Comparison of ENCODE assay signal across 21 cellular contexts in genomic region chr16:66403531-66404145, GRCh38. TPM values are rescaled to one million over a fixed set of nuclear protein-coding genes. Genes with fewer than 3 reads are reported as not detected.
DNase-seq lines count a peak whose midpoint lies in the region; ATAC-seq, FAIRE-seq and TF ChIP-seq lines count a peak whose summit lies in the region.
"Had no signal": no experiment of that assay in that cellular context is flagged by ENCODE, and none has a peak within 500 bp of the region (broad histone marks: within the 10 kb centered on the region; RNA-seq: fewer than 3 reads in every experiment).

No MANE protein-coding gene starts in this region.

- H3K27ac Mint-ChIP-seq in endodermal cell, result no peak overlapping the region
- no peak overlapping the region for H3K27ac Mint-ChIP-seq in osteocyte (ENCODE audit: unreplicated experiment)
- H3K27ac Mint-ChIP-seq: CD8-positive, alpha-beta T cell had no signal

- no peaks in the 10 kb centered on the region for H3K36me3 ChIP-seq in HepG2 (replicated peaks in 1 of 2; ENCODE audit: control insufficient read depth in 1 of 2, insufficient read depth in 2 of 2, low read length in 2 of 2)
- H3K36me3 ChIP-seq in right lobe of liver, result no peaks in the 10 kb centered on the region
- no peaks in the 10 kb centered on the region for H3K36me3 ChIP-seq in endodermal cell (ENCODE audit: control insufficient read depth, insufficient read depth, low read length)

- H3K4me1 Mint-ChIP-seq in endodermal cell, result peaks cover 8% of the 10 kb centered on the region
- H3K4me1 Mint-ChIP-seq in osteocyte (ENCODE audit: unreplicated experiment), result peaks cover 22% of the 10 kb centered on the region

- in situ Hi-C loops in HepG2 (cut with HindIII; ENCODE audit: extremely low pct_ligation_motif_present, low pct_unique_long_range_greater_than_20kb), result loop anchor here (25.0 kb wide), 1 partner anchor 459 kb away; no protein-coding TSS in a partner anchor

- DNase-seq in HepG2 (ENCODE audit: low spot score) (no peak), right lobe of liver (no peak), endodermal cell (peak; percentile 23), islet precursor cell (peak; percentile 51), osteocyte (ENCODE audit: extremely low spot score, unreplicated experiment) (peak; percentile 67), GM12891 (ENCODE audit: insufficient read length, low spot score) (no peak)
- no peak for DNase-seq in central memory CD4-positive, alpha-beta T cell
- DNase-seq: C1 segment of cervical spinal cord; Caco-2; CD8-positive, alpha-beta T cell; DMS153; DND-41; GM23248; H9 had no signal

- H3K27me3 ChIP-seq in HepG2 (ENCODE audit: control insufficient read depth in 1 of 2, insufficient read depth in 2 of 2, low read length in 2 of 2) (no peaks in the 10 kb centered on the region), right lobe of liver (no peaks in the 10 kb centered on the region), endodermal cell (ENCODE audit: control insufficient read depth, insufficient read depth, low read length, poor library complexity, severe bottlenecking) (no peaks in the 10 kb centered on the region)

- WGBS in HepG2 (ENCODE audit: low lambda C conversion rate), result 31% methylated on average over 5 of the region's 5 CpGs
- 30% methylated on average over 2 of the region's 5 CpGs for WGBS in right lobe of liver (ENCODE audit: insufficient coverage, low coverage, low lambda C conversion rate, missing lambda C conversion rate)
- WGBS in endodermal cell (ENCODE audit: insufficient coverage in 1 of 2, insufficient read length in 1 of 2), 2 experiments, result 86 to 87% methylated on average over 3 to 5 of the region's 5 CpGs

- no peaks in the 10 kb centered on the region for H4K20me1 ChIP-seq in HepG2 (ENCODE audit: insufficient read depth, low read length)

- no TSS peak for BruUV-seq in HepG2 (replicated peaks; lab: Mats Ljungman, UMichigan)

- TF ChIP-seq EP300 in HepG2 (IDR thresholded peaks at IDR 0.05; ENCODE audit: low read depth in 2 of 2, low read length in 2 of 2), result no peak; a peak in 1 of 4 replicates
- no peak for TF ChIP-seq EP300 in HepG2 (CRISPR knock-in tag; IDR thresholded peaks at IDR 0.05; ENCODE audit: borderline replicate concordance)

- H3K4me1 ChIP-seq in HepG2 (ENCODE audit: insufficient read depth, low read length), result peaks cover 32% of the 10 kb centered on the region
- peaks cover 0 to 7% (median 3%) of the 10 kb centered on the region in 4 donors for H3K4me1 ChIP-seq in right lobe of liver
- no peaks in the 10 kb centered on the region for H3K4me1 ChIP-seq in endodermal cell (ENCODE audit: control insufficient read depth, insufficient read depth, low read length)

- H3K9me3 ChIP-seq in HepG2 (ENCODE audit: low read length) (no peaks in the 10 kb centered on the region), right lobe of liver (no peaks in the 10 kb centered on the region), endodermal cell (ENCODE audit: control insufficient read depth, low read length) (peaks cover 8% of the 10 kb centered on the region)

- TF ChIP-seq POLR2A in HepG2 (IDR thresholded peaks at IDR 0.05; ENCODE audit: insufficient read depth in 1 of 2, low read depth in 2 of 2, low read length in 2 of 2) (no peak), right lobe of liver (IDR thresholded peaks at IDR 0.05) (no peak), GM12891 (IDR thresholded peaks at IDR 0.05; ENCODE audit: low read depth, low read length) (no peak)

- H3K4me3 Mint-ChIP-seq in endodermal cell, result no peak overlapping the region
- H3K4me3 Mint-ChIP-seq in osteocyte (ENCODE audit: unreplicated experiment), result no peak overlapping the region
- H3K4me3 Mint-ChIP-seq: CD8-positive, alpha-beta T cell; H9 had no signal

- intact Hi-C loops in HepG2 (cut with micrococcal nuclease; ENCODE audit: unreplicated experiment) (no loop called here), right lobe of liver (cut with DNase I) (loop anchor here (10.0 kb wide), 2 partner anchors 461 to 471 kb away; no protein-coding TSS in a partner anchor)

- peaks cover 29% of the 10 kb centered on the region for H3K27me3 Mint-ChIP-seq in endodermal cell (ENCODE audit: insufficient read depth)
- H3K27me3 Mint-ChIP-seq in osteocyte (ENCODE audit: unreplicated experiment), result peaks cover 18% of the 10 kb centered on the region

- FAIRE-seq in HepG2 (lab: Jason Lieb, UNC), result no peak
- FAIRE-seq in GM12891 (lab: Jason Lieb, UNC), result no peak
- FAIRE-seq: G401.6, GM19239 had no signal

- CTCF ChIA-PET in HepG2 (lab: Yijun Ruan, JAX; ENCODE audit: low intra/inter-chr PET ratio, low total read pairs), result interaction anchor here (6.5 kb wide), 1 partner anchor 78 kb away, joined by 121 read pairs; no protein-coding TSS in a partner anchor

- no peaks in the 10 kb centered on the region for H3K79me2 ChIP-seq in HepG2 (ENCODE audit: insufficient read depth, low read length)

- no peak overlapping the region for H3K9ac ChIP-seq in HepG2 (ENCODE audit: insufficient read depth, low read depth, low read length)
- no peak overlapping the region for H3K9ac ChIP-seq in endodermal cell (ENCODE audit: extremely low read depth, low read length, poor library complexity, severe bottlenecking)
- H3K9ac ChIP-seq: GM23248 had no signal

- POLR2A ChIA-PET in HepG2 (lab: Yijun Ruan, JAX), result no interaction called here

- TF ChIP-seq RAD21 in HepG2 (CRISPR knock-in tag; IDR thresholded peaks at IDR 0.05), result no peak

- no peaks in the 10 kb centered on the region for H3K36me3 Mint-ChIP-seq in endodermal cell (ENCODE audit: low read depth)
- H3K36me3 Mint-ChIP-seq in osteocyte (ENCODE audit: unreplicated experiment), result no peaks in the 10 kb centered on the region
- H3K36me3 Mint-ChIP-seq: CD8-positive, alpha-beta T cell had no signal

- H3K27ac ChIP-seq in HepG2 (ENCODE audit: extremely low read length, insufficient read depth, low read length) (no peak overlapping the region), right lobe of liver (no peak overlapping the region), endodermal cell (ENCODE audit: low read depth, low read length) (no peak overlapping the region)
- H3K27ac ChIP-seq: GM23248 had no signal

- no peak overlapping the region for H3K4me3 ChIP-seq in HepG2 (replicated peaks in 1 of 3; ENCODE audit: insufficient read depth in 1 of 3, low read depth in 2 of 3, low read length in 3 of 3)
- no peak overlapping the region for H3K4me3 ChIP-seq in right lobe of liver
- H3K4me3 ChIP-seq in endodermal cell (ENCODE audit: low read length), result no peak overlapping the region
- H3K4me3 ChIP-seq: GM23248 had no signal

- ATAC-seq in HepG2 (no peak), right lobe of liver (no peak)
- ATAC-seq: CD8-positive, alpha-beta T cell; HCT116 had no signal

- H3K4me2 ChIP-seq in HepG2 (ENCODE audit: low read depth, low read length), result peak overlapping the region; percentile 36; the same call in 1 of the 2 replicates

- H3K9me3 Mint-ChIP-seq in endodermal cell (peaks cover 14% of the 10 kb centered on the region), osteocyte (ENCODE audit: unreplicated experiment) (peaks cover 6% of the 10 kb centered on the region)
- H3K9me3 Mint-ChIP-seq: CD8-positive, alpha-beta T cell had no signal

- no peak for TF ChIP-seq CTCF in HepG2 (CRISPR knock-in tag; IDR thresholded peaks at IDR 0.05)
- no peak for TF ChIP-seq CTCF in right lobe of liver (IDR thresholded peaks at IDR 0.05)
- TF ChIP-seq CTCF in endodermal cell (conservative IDR thresholded peaks at IDR 0.05), result no peak
- no peak for TF ChIP-seq CTCF in osteocyte (IDR thresholded peaks at IDR 0.05)

- no peak overlapping the region for H2AFZ ChIP-seq in HepG2 (ENCODE audit: low read length)
- H2AFZ ChIP-seq: GM23248 had no signal

RNA-seq across cellular contexts. Expression of gene BEAN1, which starts 23.5 kb away (rescaled TPM):
- 0.29 and 0.53 TPM in 2 replicates for total RNA-seq in HepG2 (2016; rRNA removed; fragmentation: Illumina TruSeq; extraction: Trizol)
- total RNA-seq in HepG2 (2016; cell fraction: cytosol; rRNA removed; fragmentation: Illumina TruSeq; extraction: Trizol; ENCODE audit: low read depth), result 1.9 TPM in 2 replicates
- 0.25 and 0.54 TPM in 2 replicates for total RNA-seq in HepG2 (2016; cell fraction: insoluble cytoplasmic fraction; rRNA removed; fragmentation: Illumina TruSeq; extraction: Trizol)
- total RNA-seq in HepG2 (2016; cell fraction: membrane; rRNA removed; fragmentation: Illumina TruSeq; extraction: Trizol), result 0.56 and 1.5 TPM in 2 replicates
- 0.65 TPM in 1 of 2 replicates, not detected in the other for total RNA-seq in HepG2 (2016; cell fraction: nucleus; rRNA removed; fragmentation: Illumina TruSeq; extraction: Trizol)
- 1.4 and 3.9 TPM in 2 replicates for polyA plus RNA-seq in HepG2 (2011; rRNA removed)
- polyA plus RNA-seq in HepG2 (2011; cell fraction: cytosol; rRNA removed), result 2.0 and 2.5 TPM in 2 replicates
- 3.4 and 5.2 TPM in 2 replicates for polyA plus RNA-seq in HepG2 (2011; cell fraction: nucleus; rRNA removed)
- 1.6 and 4.4 TPM in 2 replicates for polyA plus RNA-seq in HepG2 (2012)
- 2.9 and 4.2 TPM in 2 replicates for polyA plus RNA-seq in HepG2 (2016; cell fraction: cytosol; fragmentation: Illumina TruSeq; extraction: Trizol; ENCODE audit: low read depth)
- polyA plus RNA-seq in HepG2 (2016; cell fraction: insoluble cytoplasmic fraction; fragmentation: Illumina TruSeq; extraction: Trizol; ENCODE audit: low read depth), result 0.10 TPM in 1 of 2 replicates, not detected in the other
- polyA plus RNA-seq in HepG2 (2016; cell fraction: membrane; fragmentation: Illumina TruSeq; extraction: Trizol; ENCODE audit: low read depth), result 2.4 and 2.8 TPM in 2 replicates
- polyA plus RNA-seq in HepG2 (2016; cell fraction: nucleus; fragmentation: Illumina TruSeq; extraction: Trizol; ENCODE audit: insufficient read depth, low read depth), result 0.81 and 1.1 TPM in 2 replicates
- 0.21 and 3.5 TPM in 2 replicates for polyA minus RNA-seq in HepG2 (2011; rRNA and poly(A)+ RNA removed; ENCODE audit: low replicate concordance)
- 1.7 TPM in 1 of 2 replicates, not detected in the other for polyA minus RNA-seq in HepG2 (2011; cell fraction: cytosol; rRNA and poly(A)+ RNA removed)
- polyA minus RNA-seq in HepG2 (2011; cell fraction: nucleus; rRNA and poly(A)+ RNA removed), result 1.5 and 1.9 TPM in 2 replicates
- total RNA-seq in right lobe of liver, result under 1 TPM in 3 of 6 experiments, not detected in 3; 0.09 to 0.26 (median 0.10) TPM
- under 1 TPM in 1 of 2 donors, not detected in 1; 0.18 TPM for total RNA-seq in endodermal cell
- polyA plus RNA-seq in endodermal cell (2013, experiment 1 of 2), result 0.61 TPM
- 0.33 TPM for polyA plus RNA-seq in endodermal cell (2013, experiment 2 of 2)
- 0.39 and 0.97 TPM in 2 replicates for total RNA-seq in osteocyte
- not detected for polyA plus RNA-seq in GM12891 (2012; ENCODE audit: low read depth, missing spikeins)
- total RNA-seq: A673; Caco-2; CD8-positive, alpha-beta T cell had no signal
- polyA plus RNA-seq: BJ had no signal

RNA-seq across cellular contexts. Expression of gene CDH5, which starts 37.1 kb away (rescaled TPM):
- 0.34 and 0.71 TPM in 2 replicates for total RNA-seq in HepG2 (2016; rRNA removed; fragmentation: Illumina TruSeq; extraction: Trizol)
- total RNA-seq in HepG2 (2016; cell fraction: cytosol; rRNA removed; fragmentation: Illumina TruSeq; extraction: Trizol; ENCODE audit: low read depth), result not detected in 2 replicates
- total RNA-seq in HepG2 (2016; cell fraction: insoluble cytoplasmic fraction; rRNA removed; fragmentation: Illumina TruSeq; extraction: Trizol), result 0.37 and 0.46 TPM in 2 replicates
- 0.15 and 0.24 TPM in 2 replicates for total RNA-seq in HepG2 (2016; cell fraction: membrane; rRNA removed; fragmentation: Illumina TruSeq; extraction: Trizol)
- total RNA-seq in HepG2 (2016; cell fraction: nucleus; rRNA removed; fragmentation: Illumina TruSeq; extraction: Trizol), result 0.53 and 0.99 TPM in 2 replicates
- 1.0 and 1.1 TPM in 2 replicates for polyA plus RNA-seq in HepG2 (2011; rRNA removed)
- polyA plus RNA-seq in HepG2 (2011; cell fraction: cytosol; rRNA removed), result 0.85 and 1.1 TPM in 2 replicates
- 0.78 and 1.3 TPM in 2 replicates for polyA plus RNA-seq in HepG2 (2011; cell fraction: nucleus; rRNA removed)
- polyA plus RNA-seq in HepG2 (2012), result 0.63 and 2.2 TPM in 2 replicates
- polyA plus RNA-seq in HepG2 (2016; cell fraction: cytosol; fragmentation: Illumina TruSeq; extraction: Trizol; ENCODE audit: low read depth), result 0.03 and 0.07 TPM in 2 replicates
- 0.11 and 0.25 TPM in 2 replicates for polyA plus RNA-seq in HepG2 (2016; cell fraction: insoluble cytoplasmic fraction; fragmentation: Illumina TruSeq; extraction: Trizol; ENCODE audit: low read depth)
- 0.09 and 0.19 TPM in 2 replicates for polyA plus RNA-seq in HepG2 (2016; cell fraction: membrane; fragmentation: Illumina TruSeq; extraction: Trizol; ENCODE audit: low read depth)
- 0.67 and 0.83 TPM in 2 replicates for polyA plus RNA-seq in HepG2 (2016; cell fraction: nucleus; fragmentation: Illumina TruSeq; extraction: Trizol; ENCODE audit: insufficient read depth, low read depth)
- polyA minus RNA-seq in HepG2 (2011; rRNA and poly(A)+ RNA removed; ENCODE audit: low replicate concordance), result 1.8 and 2.9 TPM in 2 replicates
- 0.35 and 1.8 TPM in 2 replicates for polyA minus RNA-seq in HepG2 (2011; cell fraction: cytosol; rRNA and poly(A)+ RNA removed)
- 0.99 and 3.0 TPM in 2 replicates for polyA minus RNA-seq in HepG2 (2011; cell fraction: nucleus; rRNA and poly(A)+ RNA removed)
- total RNA-seq in right lobe of liver, result 10 to 100 TPM in 5 of 6 experiments, 1 to 10 TPM in 1; 9.0 to 25.7 (median 15.4) TPM
- under 1 TPM in 1 of 2 donors, not detected in 1; 0.18 TPM for total RNA-seq in endodermal cell
- 0.39 TPM for polyA plus RNA-seq in endodermal cell (2013, experiment 1 of 2)
- 0.75 TPM for polyA plus RNA-seq in endodermal cell (2013, experiment 2 of 2)
- total RNA-seq in osteocyte, result 0.31 TPM in 1 of 2 replicates, not detected in the other
- polyA plus RNA-seq in GM12891 (2012; ENCODE audit: low read depth, missing spikeins), result not detected
- total RNA-seq: A172; CD8-positive, alpha-beta T cell; GM23248; H4 had no signal
- polyA plus RNA-seq: BJ, GM23248 had no signal

Comparison
In these comparisons a context has a peak if more than half of its experiments do, and no peak if none do; other contexts are left out.
1. DNase-seq: peak in endodermal cell (single experiment), islet precursor cell (single experiment) and osteocyte (single experiment); none in HepG2 (single experiment), right lobe of liver (0 of 3), GM12891 (single experiment) and central memory CD4-positive, alpha-beta T cell (single experiment).